1 cellular context compared by ENCODE assay signal in genomic region chr3:58173029-58173669, GRCh38.
TF ChIP-seq lines count a peak whose summit lies in the region.

No MANE protein-coding gene starts in this region.

TF ChIP-seq in HepG2, 621 proteins besides CTCF, POLR2A, EP300 and RAD21 (continued from another document and continues in another):
- TF ChIP-seq ZNF710 (CRISPR knock-in tag; IDR thresholded peaks at IDR 0.05; ENCODE audit: borderline replicate concordance) (no peak), ZBTB21 (CRISPR knock-in tag; IDR thresholded peaks at IDR 0.05) (no peak), NR2F2 (IDR thresholded peaks at IDR 0.05; ENCODE audit: borderline replicate concordance, low read depth) (peak; percentile 86), MED8 (CRISPR knock-in tag; IDR thresholded peaks at IDR 0.05; ENCODE audit: insufficient replicate concordance) (no peak), ZFP91 (CRISPR knock-in tag; IDR thresholded peaks at IDR 0.05; ENCODE audit: borderline replicate concordance) (no peak; the same call in 1 of the 2 replicates), ZSCAN5A (CRISPR knock-in tag; IDR thresholded peaks at IDR 0.05; ENCODE audit: borderline replicate concordance) (no peak), GATAD2A (CRISPR knock-in tag; IDR thresholded peaks at IDR 0.05) (no peak; the same call in 1 of the 2 replicates), ZBTB42 (CRISPR knock-in tag; IDR thresholded peaks at IDR 0.05) (no peak), ISL2 (CRISPR knock-in tag; IDR thresholded peaks at IDR 0.05) (no peak), CEBPG (CRISPR knock-in tag; IDR thresholded peaks at IDR 0.05) (no peak), NONO (IDR thresholded peaks at IDR 0.05) (no peak), NONO (CRISPR knock-in tag; conservative IDR thresholded peaks at IDR 0.05) (0 out of 2 replicates have a peak, but pooled peaks have one; percentile 18), ZNF260 (CRISPR knock-in tag; IDR thresholded peaks at IDR 0.05; ENCODE audit: borderline replicate concordance, low read depth) (no peak), JUND (CRISPR knock-in tag; IDR thresholded peaks at IDR 0.05) (no peak), TEAD2 (CRISPR knock-in tag; IDR thresholded peaks at IDR 0.05) (no peak), ZHX2 (IDR thresholded peaks at IDR 0.05; ENCODE audit: low read depth) (no peak), ZHX2 (CRISPR knock-in tag; IDR thresholded peaks at IDR 0.05; ENCODE audit: borderline replicate concordance) (no peak), ZNF570 (CRISPR knock-in tag; IDR thresholded peaks at IDR 0.05; ENCODE audit: borderline replicate concordance) (no peak), ATF2 (CRISPR knock-in tag; IDR thresholded peaks at IDR 0.05) (peak; percentile 27; the same call in 1 of the 2 replicates), ZNF674 (CRISPR knock-in tag; IDR thresholded peaks at IDR 0.05; ENCODE audit: low read depth) (no peak), ZNF782 (CRISPR knock-in tag; IDR thresholded peaks at IDR 0.05; ENCODE audit: borderline replicate concordance) (no peak), HMG20A (CRISPR knock-in tag; IDR thresholded peaks at IDR 0.05; ENCODE audit: borderline replicate concordance) (no peak), AFF4 (CRISPR knock-in tag; IDR thresholded peaks at IDR 0.05) (no peak), ZBTB25 (CRISPR knock-in tag; IDR thresholded peaks at IDR 0.05) (no peak), GATAD1 (CRISPR knock-in tag; IDR thresholded peaks at IDR 0.05) (no peak), PAF1 (CRISPR knock-in tag; IDR thresholded peaks at IDR 0.05) (no peak; the same call in 1 of the 2 replicates), KDM4B (CRISPR knock-in tag; IDR thresholded peaks at IDR 0.05) (no peak)
- TF ChIP-seq, protein P1, sequence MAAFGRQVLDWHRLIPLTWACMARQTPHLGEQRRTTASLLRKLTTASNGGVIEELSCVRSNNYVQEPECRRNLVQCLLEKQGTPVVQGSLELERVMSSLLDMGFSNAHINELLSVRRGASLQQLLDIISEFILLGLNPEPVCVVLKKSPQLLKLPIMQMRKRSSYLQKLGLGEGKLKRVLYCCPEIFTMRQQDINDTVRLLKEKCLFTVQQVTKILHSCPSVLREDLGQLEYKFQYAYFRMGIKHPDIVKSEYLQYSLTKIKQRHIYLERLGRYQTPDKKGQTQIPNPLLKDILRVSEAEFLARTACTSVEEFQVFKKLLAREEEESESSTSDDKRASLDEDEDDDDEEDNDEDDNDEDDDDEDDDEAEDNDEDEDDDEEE (CRISPR knock-in tag; IDR thresholded peaks at IDR 0.05): no peak
- TF ChIP-seq, protein P2, sequence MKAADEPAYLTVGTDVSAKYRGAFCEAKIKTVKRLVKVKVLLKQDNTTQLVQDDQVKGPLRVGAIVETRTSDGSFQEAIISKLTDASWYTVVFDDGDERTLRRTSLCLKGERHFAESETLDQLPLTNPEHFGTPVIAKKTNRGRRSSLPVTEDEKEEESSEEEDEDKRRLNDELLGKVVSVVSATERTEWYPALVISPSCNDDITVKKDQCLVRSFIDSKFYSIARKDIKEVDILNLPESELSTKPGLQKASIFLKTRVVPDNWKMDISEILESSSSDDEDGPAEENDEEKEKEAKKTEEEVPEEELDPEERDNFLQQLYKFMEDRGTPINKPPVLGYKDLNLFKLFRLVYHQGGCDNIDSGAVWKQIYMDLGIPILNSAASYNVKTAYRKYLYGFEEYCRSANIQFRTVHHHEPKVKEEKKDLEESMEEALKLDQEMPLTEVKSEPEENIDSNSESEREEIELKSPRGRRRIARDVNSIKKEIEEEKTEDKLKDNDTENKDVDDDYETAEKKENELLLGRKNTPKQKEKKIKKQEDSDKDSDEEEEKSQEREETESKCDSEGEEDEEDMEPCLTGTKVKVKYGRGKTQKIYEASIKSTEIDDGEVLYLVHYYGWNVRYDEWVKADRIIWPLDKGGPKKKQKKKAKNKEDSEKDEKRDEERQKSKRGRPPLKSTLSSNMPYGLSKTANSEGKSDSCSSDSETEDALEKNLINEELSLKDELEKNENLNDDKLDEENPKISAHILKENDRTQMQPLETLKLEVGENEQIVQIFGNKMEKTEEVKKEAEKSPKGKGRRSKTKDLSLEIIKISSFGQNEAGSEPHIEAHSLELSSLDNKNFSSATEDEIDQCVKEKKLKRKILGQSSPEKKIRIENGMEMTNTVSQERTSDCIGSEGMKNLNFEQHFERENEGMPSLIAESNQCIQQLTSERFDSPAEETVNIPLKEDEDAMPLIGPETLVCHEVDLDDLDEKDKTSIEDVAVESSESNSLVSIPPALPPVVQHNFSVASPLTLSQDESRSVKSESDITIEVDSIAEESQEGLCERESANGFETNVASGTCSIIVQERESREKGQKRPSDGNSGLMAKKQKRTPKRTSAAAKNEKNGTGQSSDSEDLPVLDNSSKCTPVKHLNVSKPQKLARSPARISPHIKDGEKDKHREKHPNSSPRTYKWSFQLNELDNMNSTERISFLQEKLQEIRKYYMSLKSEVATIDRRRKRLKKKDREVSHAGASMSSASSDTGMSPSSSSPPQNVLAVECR (CRISPR knock-in tag; IDR thresholded peaks at IDR 0.05; ENCODE audit: borderline replicate concordance): no peak
